ENCODE assay signal across 2 cellular contexts in genomic region chr3:119647843-119648575, GRCh38.
TF ChIP-seq lines count a peak whose summit lies in the region.

No MANE protein-coding gene starts in this region.

TF ChIP-seq in GM23338, 12 proteins besides CTCF, POLR2A, EP300 and RAD21:
- no peak for TF ChIP-seq ETS1 (IDR thresholded peaks at IDR 0.05)
- no peak for TF ChIP-seq EZH2 (IDR thresholded peaks at IDR 0.05; ENCODE audit: low read depth, unreplicated experiment)
- TF ChIP-seq, protein P1, sequence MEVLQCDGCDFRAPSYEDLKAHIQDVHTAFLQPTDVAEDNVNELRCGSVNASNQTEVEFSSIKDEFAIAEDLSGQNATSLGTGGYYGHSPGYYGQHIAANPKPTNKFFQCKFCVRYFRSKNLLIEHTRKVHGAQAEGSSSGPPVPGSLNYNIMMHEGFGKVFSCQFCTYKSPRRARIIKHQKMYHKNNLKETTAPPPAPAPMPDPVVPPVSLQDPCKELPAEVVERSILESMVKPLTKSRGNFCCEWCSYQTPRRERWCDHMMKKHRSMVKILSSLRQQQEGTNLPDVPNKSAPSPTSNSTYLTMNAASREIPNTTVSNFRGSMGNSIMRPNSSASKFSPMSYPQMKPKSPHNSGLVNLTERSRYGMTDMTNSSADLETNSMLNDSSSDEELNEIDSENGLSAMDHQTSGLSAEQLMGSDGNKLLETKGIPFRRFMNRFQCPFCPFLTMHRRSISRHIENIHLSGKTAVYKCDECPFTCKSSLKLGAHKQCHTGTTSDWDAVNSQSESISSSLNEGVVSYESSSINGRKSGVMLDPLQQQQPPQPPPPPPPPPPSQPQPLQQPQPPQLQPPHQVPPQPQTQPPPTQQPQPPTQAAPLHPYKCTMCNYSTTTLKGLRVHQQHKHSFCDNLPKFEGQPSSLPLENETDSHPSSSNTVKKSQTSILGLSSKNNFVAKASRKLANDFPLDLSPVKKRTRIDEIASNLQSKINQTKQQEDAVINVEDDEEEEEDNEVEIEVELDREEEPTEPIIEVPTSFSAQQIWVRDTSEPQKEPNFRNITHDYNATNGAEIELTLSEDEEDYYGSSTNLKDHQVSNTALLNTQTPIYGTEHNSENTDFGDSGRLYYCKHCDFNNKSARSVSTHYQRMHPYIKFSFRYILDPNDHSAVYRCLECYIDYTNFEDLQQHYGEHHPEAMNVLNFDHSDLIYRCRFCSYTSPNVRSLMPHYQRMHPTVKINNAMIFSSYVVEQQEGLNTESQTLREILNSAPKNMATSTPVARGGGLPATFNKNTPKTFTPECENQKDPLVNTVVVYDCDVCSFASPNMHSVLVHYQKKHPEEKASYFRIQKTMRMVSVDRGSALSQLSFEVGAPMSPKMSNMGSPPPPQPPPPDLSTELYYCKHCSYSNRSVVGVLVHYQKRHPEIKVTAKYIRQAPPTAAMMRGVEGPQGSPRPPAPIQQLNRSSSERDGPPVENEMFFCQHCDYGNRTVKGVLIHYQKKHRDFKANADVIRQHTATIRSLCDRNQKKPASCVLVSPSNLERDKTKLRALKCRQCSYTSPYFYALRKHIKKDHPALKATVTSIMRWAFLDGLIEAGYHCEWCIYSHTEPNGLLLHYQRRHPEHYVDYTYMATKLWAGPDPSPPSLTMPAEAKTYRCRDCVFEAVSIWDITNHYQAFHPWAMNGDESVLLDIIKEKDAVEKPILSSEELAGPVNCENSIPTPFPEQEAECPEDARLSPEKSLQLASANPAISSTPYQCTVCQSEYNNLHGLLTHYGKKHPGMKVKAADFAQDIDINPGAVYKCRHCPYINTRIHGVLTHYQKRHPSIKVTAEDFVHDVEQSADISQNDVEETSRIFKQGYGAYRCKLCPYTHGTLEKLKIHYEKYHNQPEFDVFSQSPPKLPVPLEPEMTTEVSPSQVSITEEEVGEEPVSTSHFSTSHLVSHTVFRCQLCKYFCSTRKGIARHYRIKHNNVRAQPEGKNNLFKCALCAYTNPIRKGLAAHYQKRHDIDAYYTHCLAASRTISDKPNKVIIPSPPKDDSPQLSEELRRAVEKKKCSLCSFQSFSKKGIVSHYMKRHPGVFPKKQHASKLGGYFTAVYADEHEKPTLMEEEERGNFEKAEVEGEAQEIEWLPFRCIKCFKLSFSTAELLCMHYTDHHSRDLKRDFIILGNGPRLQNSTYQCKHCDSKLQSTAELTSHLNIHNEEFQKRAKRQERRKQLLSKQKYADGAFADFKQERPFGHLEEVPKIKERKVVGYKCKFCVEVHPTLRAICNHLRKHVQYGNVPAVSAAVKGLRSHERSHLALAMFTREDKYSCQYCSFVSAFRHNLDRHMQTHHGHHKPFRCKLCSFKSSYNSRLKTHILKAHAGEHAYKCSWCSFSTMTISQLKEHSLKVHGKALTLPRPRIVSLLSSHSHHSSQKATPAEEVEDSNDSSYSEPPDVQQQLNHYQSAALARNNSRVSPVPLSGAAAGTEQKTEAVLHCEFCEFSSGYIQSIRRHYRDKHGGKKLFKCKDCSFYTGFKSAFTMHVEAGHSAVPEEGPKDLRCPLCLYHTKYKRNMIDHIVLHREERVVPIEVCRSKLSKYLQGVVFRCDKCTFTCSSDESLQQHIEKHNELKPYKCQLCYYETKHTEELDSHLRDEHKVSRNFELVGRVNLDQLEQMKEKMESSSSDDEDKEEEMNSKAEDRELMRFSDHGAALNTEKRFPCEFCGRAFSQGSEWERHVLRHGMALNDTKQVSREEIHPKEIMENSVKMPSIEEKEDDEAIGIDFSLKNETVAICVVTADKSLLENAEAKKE (CRISPR knock-in tag; IDR thresholded peaks at IDR 0.05): no peak
- TF ChIP-seq JUNB (IDR thresholded peaks at IDR 0.05; ENCODE audit: unreplicated experiment): no peak
- TF ChIP-seq CREB1 (CRISPR knock-in tag; IDR thresholded peaks at IDR 0.05; ENCODE audit: low read depth): no peak
- TF ChIP-seq ZNF114 (CRISPR knock-in tag; IDR thresholded peaks at IDR 0.05): no peak
- TF ChIP-seq NANOG (IDR thresholded peaks at IDR 0.05; ENCODE audit: borderline replicate concordance): no peak

TF ChIP-seq in H1, 55 proteins besides CTCF, POLR2A, EP300 and RAD21:
- no peak for TF ChIP-seq CREB1 (IDR thresholded peaks at IDR 0.05)
- no peak for TF ChIP-seq HDAC6 (IDR thresholded peaks at IDR 0.05; ENCODE audit: low read depth, low read length)
- TF ChIP-seq MAFK (IDR thresholded peaks at IDR 0.05; ENCODE audit: low read depth, low read length): no peak
